ENCODE assay signal across 8 cellular contexts in the genomic region with DNA sequence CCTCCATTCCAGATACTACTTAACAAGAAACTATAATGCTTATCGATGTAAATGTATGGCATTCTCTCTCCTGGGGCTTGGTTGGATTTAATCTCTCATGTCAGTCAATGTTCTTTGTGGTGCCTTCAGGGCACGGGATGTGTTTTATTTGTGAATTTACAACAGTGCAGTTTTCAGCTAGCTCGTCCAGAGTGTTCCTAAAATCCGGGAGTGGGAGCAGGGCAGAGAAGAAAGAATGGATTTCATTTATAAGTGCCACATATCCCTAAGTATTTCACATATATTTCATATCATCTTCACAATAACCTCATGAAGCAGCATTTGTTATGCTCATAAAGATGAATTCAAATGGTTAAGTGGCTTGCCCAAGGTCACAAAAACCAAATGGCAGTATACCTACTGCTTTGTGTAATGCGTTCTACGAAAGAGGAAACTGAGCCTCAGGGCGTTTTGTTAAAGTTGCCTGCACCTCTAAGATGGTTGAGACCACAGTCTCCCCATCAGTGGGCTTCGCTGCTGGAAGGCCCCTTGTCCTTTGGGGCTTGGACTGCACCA.
DNase-seq lines count a peak whose midpoint lies in the region; ATAC-seq and TF ChIP-seq lines count a peak whose summit lies in the region.

No MANE protein-coding gene starts in this region.

- H3K27me3 ChIP-seq in HCT116 (ENCODE audit: insufficient read depth, low read length), result no peaks in the 10 kb centered on the region
- H3K27me3 ChIP-seq in endodermal cell (ENCODE audit: control insufficient read depth, insufficient read depth, low read length, poor library complexity, severe bottlenecking), result peaks cover under 1% of the 10 kb centered on the region
- H3K27me3 ChIP-seq in trophoblast cell (ENCODE audit: insufficient read depth, low read length), result no peaks in the 10 kb centered on the region

- POLR2A ChIA-PET in HCT116 (lab: Charles Lee), result interaction anchor here (0.9 to 1.3 kb wide), 3 partner anchors 9 to 292 kb away, joined by 3 to 5 read pairs (median 4); no protein-coding TSS in a partner anchor

- WGBS in endodermal cell (ENCODE audit: insufficient coverage in 1 of 2, insufficient read length in 1 of 2), 2 experiments, result 34 to 57% methylated on average over 4 to 8 of the region's 8 CpGs
- no CpG with 5 or more reads among the region's 8 CpGs for WGBS in trophoblast cell (ENCODE audit: extremely low coverage, insufficient coverage, insufficient read length)
- WGBS in lower leg skin, 2 donors, result 10 to 15% methylated on average over 8 of the region's 8 CpGs

- no peak overlapping the region for H3K4ac ChIP-seq in trophoblast cell (ENCODE audit: low read depth, low read length)

- intact Hi-C loops in HCT116 (cut with micrococcal nuclease) (loop anchor here (2.0 to 10.0 kb wide), 3 partner anchors 88 to 786 kb away; no protein-coding TSS in a partner anchor), mucosa of descending colon (cut with DNase I, micrococcal nuclease) (loop anchor here (5.0 to 10.0 kb wide), 3 partner anchors 88 to 293 kb away; partner anchors contain the start of gene MGAT5 (in 1 of the 2)), lower leg skin (cut with DNase I; ENCODE audit: low total_unique reads) (loop anchor here (10.0 kb wide), 2 partner anchors 126 to 296 kb away; no protein-coding TSS in a partner anchor)

- H3K9ac ChIP-seq in HCT116 (ENCODE audit: low read length) (peak overlapping the region; percentile 79), endodermal cell (ENCODE audit: extremely low read depth, low read length, poor library complexity, severe bottlenecking) (peak overlapping the region; percentile 48), trophoblast cell (ENCODE audit: low read length) (no peak overlapping the region)

- no peaks in the 10 kb centered on the region for H3K9me3 ChIP-seq in HCT116 (ENCODE audit: control insufficient read depth in 1 of 2, insufficient read depth in 1 of 2, low read depth in 1 of 2, low read length in 2 of 2)
- no peaks in the 10 kb centered on the region for H3K9me3 ChIP-seq in endodermal cell (ENCODE audit: control insufficient read depth, low read length)
- H3K9me3 ChIP-seq in trophoblast cell (ENCODE audit: insufficient read depth, low read depth, low read length), result no peaks in the 10 kb centered on the region
- no peaks in the 10 kb centered on the region for H3K9me3 ChIP-seq in mucosa of descending colon

- RAD21 ChIA-PET in HCT116 (lab: Charles Lee; ENCODE audit: low non-redundant PET in 1 of 2, low total read pairs in 2 of 2, uncharacterized antibody in 2 of 2, unreplicated experiment in 2 of 2), result interaction anchor here (0.9 to 2.4 kb wide), 10 partner anchors 86 to 331 kb away, joined by 3 to 23 read pairs (median 5); no protein-coding TSS in a partner anchor

- no peaks in the 10 kb centered on the region for H3K9me2 ChIP-seq in HCT116 (ENCODE audit: insufficient read depth)

- peak overlapping the region; percentile 97 for H2AFZ ChIP-seq in HCT116 (ENCODE audit: low read depth, low read length, poor library complexity, severe bottlenecking)
- H2AFZ ChIP-seq in trophoblast cell (ENCODE audit: insufficient read depth, low read length, poor library complexity), result peak overlapping the region; percentile 38

- no peaks in the 10 kb centered on the region for H4K20me1 ChIP-seq in HCT116 (ENCODE audit: insufficient read depth)

- TF ChIP-seq POLR2A in HCT116 (IDR thresholded peaks at IDR 0.05; ENCODE audit: borderline replicate concordance, extremely low read depth, insufficient read depth, insufficient read length) (no peak), lower leg skin (IDR thresholded peaks at IDR 0.05) (no peak)

- CTCF ChIA-PET in HCT116 (lab: Charles Lee), result interaction anchor here (0.7 to 4.5 kb wide), 22 partner anchors 8 to 372 kb away, joined by 3 to 60 read pairs (median 4); no protein-coding TSS in a partner anchor

- TF ChIP-seq RAD21 in HCT116 (IDR thresholded peaks at IDR 0.05; ENCODE audit: low read depth), result no peak

- no peak overlapping the region for H3K18ac ChIP-seq in trophoblast cell (ENCODE audit: low read length)

- H3K23ac ChIP-seq in trophoblast cell (ENCODE audit: low read length), result no peak overlapping the region

- H3K79me2 ChIP-seq in HCT116 (ENCODE audit: insufficient read depth, low read length) (peaks cover 33% of the 10 kb centered on the region), trophoblast cell (ENCODE audit: control insufficient read depth, insufficient read depth, low read length, poor library complexity) (peaks cover 12% of the 10 kb centered on the region)

- H2AK5ac ChIP-seq in trophoblast cell (ENCODE audit: low read length), result no peak overlapping the region

- H3K4me3 Mint-ChIP-seq in endodermal cell, result peak overlapping the region; percentile 73

- peak overlapping the region; percentile 87 for H3K27ac ChIP-seq in HCT116 (ENCODE audit: low read depth, low read length)
- H3K27ac ChIP-seq in endodermal cell (ENCODE audit: low read depth, low read length), result no peak overlapping the region
- H3K27ac ChIP-seq in trophoblast cell (ENCODE audit: low read depth, low read length), result no peak overlapping the region

- peaks cover 14% of the 10 kb centered on the region for H3K79me1 ChIP-seq in trophoblast cell (ENCODE audit: low read length)

- H3K14ac ChIP-seq in trophoblast cell (ENCODE audit: low read length), result no peak overlapping the region

- H3K4me2 ChIP-seq in HCT116 (ENCODE audit: low read length) (peak overlapping the region; percentile 90), trophoblast cell (ENCODE audit: low read length) (peak overlapping the region; percentile 96)

- TF ChIP-seq CTCF in HCT116 (IDR thresholded peaks at IDR 0.05 in 2 of 3, conservative IDR thresholded peaks at IDR 0.05 in 1 of 3; ENCODE audit: borderline replicate concordance in 1 of 3, insufficient read depth in 1 of 3, low read depth in 2 of 3, low read length in 2 of 3), result no peak
- TF ChIP-seq CTCF in endodermal cell (conservative IDR thresholded peaks at IDR 0.05), result no peak
- TF ChIP-seq CTCF in mucosa of descending colon (IDR thresholded peaks at IDR 0.05), result no peak
- no peak for TF ChIP-seq CTCF in lower leg skin (IDR thresholded peaks at IDR 0.05)

- no peak overlapping the region for H4K8ac ChIP-seq in trophoblast cell (ENCODE audit: low read depth, low read length)

- no peaks in the 10 kb centered on the region for H3K9me3 Mint-ChIP-seq in endodermal cell

- H3K4me3 ChIP-seq in HCT116 (replicated peaks in 1 of 2; ENCODE audit: low read depth in 1 of 2, low read length in 2 of 2) (peak overlapping the region; percentile 62 to 81), endodermal cell (ENCODE audit: low read length) (peak overlapping the region; percentile 79), trophoblast cell (ENCODE audit: low read depth, low read length) (no peak overlapping the region), mucosa of descending colon (no peak overlapping the region), lower leg skin (ENCODE audit: low read depth, poor library complexity, severe bottlenecking) (no peak overlapping the region)

- no peak overlapping the region for H2BK12ac ChIP-seq in trophoblast cell (ENCODE audit: low read length)

- no TSS peak for BruUV-seq in HCT116 (replicated peaks; lab: Mats Ljungman, UMichigan)

- no peak for DNase-seq in HCT116 (ENCODE audit: low read depth, low spot score)
- peak; percentile 54 for DNase-seq in NCI-H69 (lab: John Stamatoyannopoulos, UW)
- DNase-seq in endodermal cell, result no peak
- DNase-seq in trophoblast cell, result peak in 1 of 2 donors; percentile 47
- DNase-seq in mucosa of descending colon, result no peak
- no peak for DNase-seq in NCI-H1930 (lab: John Stamatoyannopoulos, UW)
- DNase-seq in lower leg skin (ENCODE audit: low spot score in 2 of 2), result no peak

- no peak overlapping the region for H2BK120ac ChIP-seq in trophoblast cell (ENCODE audit: insufficient read depth, low read length, poor library complexity)

- H2BK5ac ChIP-seq in trophoblast cell (ENCODE audit: low read depth, low read length, poor library complexity), result no peak overlapping the region

- peak; percentile 18 for ATAC-seq in GM18511 (IDR thresholded peaks at IDR 0.05; ENCODE audit: unreplicated experiment)
- ATAC-seq in HCT116, result peak; percentile 6
- ATAC-seq in mucosa of descending colon, result no peak

- H3K27me3 Mint-ChIP-seq in endodermal cell (ENCODE audit: insufficient read depth), result peaks cover 11% of the 10 kb centered on the region

- no peaks in the 10 kb centered on the region for H3K36me3 Mint-ChIP-seq in endodermal cell (ENCODE audit: low read depth)

- H3K36me3 ChIP-seq in HCT116 (ENCODE audit: control insufficient read depth in 1 of 2, insufficient read depth in 2 of 2, low read length in 2 of 2), result no peaks in the 10 kb centered on the region
- no peaks in the 10 kb centered on the region for H3K36me3 ChIP-seq in endodermal cell (ENCODE audit: control insufficient read depth, insufficient read depth, low read length)
- no peaks in the 10 kb centered on the region for H3K36me3 ChIP-seq in trophoblast cell (ENCODE audit: control insufficient read depth in 1 of 2, insufficient read depth in 2 of 2, low read length in 2 of 2)
- H3K36me3 ChIP-seq in mucosa of descending colon (ENCODE audit: low read depth), result no peaks in the 10 kb centered on the region

- H3K4me1 ChIP-seq in HCT116 (ENCODE audit: control insufficient read depth in 1 of 2, insufficient read depth in 2 of 2, low read length in 2 of 2), result peaks cover 15 to 19% of the 10 kb centered on the region in 2 experiments; a peak in 3 of 4 replicates
- H3K4me1 ChIP-seq in endodermal cell (ENCODE audit: control insufficient read depth, insufficient read depth, low read length), result peaks cover 4% of the 10 kb centered on the region
- peaks cover 0 to 2% of the 10 kb centered on the region in 2 experiments for H3K4me1 ChIP-seq in trophoblast cell (ENCODE audit: control insufficient read depth in 1 of 2, insufficient read depth in 2 of 2, low read length in 2 of 2)
- peaks cover 38% of the 10 kb centered on the region for H3K4me1 ChIP-seq in mucosa of descending colon (ENCODE audit: low read depth)

- no peak overlapping the region for H4K91ac ChIP-seq in trophoblast cell (ENCODE audit: low read depth, low read length)

- no peak overlapping the region for H4K12ac ChIP-seq in trophoblast cell (ENCODE audit: low read depth, low read length)

- no peak overlapping the region for H3K27ac Mint-ChIP-seq in endodermal cell

- H3K4me1 Mint-ChIP-seq in endodermal cell, result peaks cover 18% of the 10 kb centered on the region

TF ChIP-seq in HCT116, 20 proteins besides CTCF, POLR2A, EP300 and RAD21 (continues in another document):
- no peak for TF ChIP-seq CEBPB (IDR thresholded peaks at IDR 0.05; ENCODE audit: low read depth)
- no peak for TF ChIP-seq EGR1 (IDR thresholded peaks at IDR 0.05; ENCODE audit: low read depth)
- no peak for TF ChIP-seq JUND (IDR thresholded peaks at IDR 0.05)
- TF ChIP-seq SRF (IDR thresholded peaks at IDR 0.05; ENCODE audit: low read depth), result no peak
- TF ChIP-seq YY1 (IDR thresholded peaks at IDR 0.05; ENCODE audit: extremely low read depth, insufficient replicate concordance, low read depth, low read length), result no peak
- TF ChIP-seq, protein P1, sequence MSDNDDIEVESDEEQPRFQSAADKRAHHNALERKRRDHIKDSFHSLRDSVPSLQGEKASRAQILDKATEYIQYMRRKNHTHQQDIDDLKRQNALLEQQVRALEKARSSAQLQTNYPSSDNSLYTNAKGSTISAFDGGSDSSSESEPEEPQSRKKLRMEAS (IDR thresholded peaks at IDR 0.05), result no peak
- no peak for TF ChIP-seq ZNF274 (IDR thresholded peaks at IDR 0.05; ENCODE audit: low read depth, low read length)

Comparison
In these comparisons a context has a peak if more than half of its experiments do, and no peak if none do; other contexts are left out.
1. H3K4me3 ChIP-seq: peak in HCT116 (2 of 2) and endodermal cell (single experiment); none in trophoblast cell (single experiment), mucosa of descending colon (single experiment) and lower leg skin (single experiment).